In genomic region chr11:36394926-36395325, GRCh38 we compare ENCODE assay signal across 16 cellular contexts.
"Had no signal": no experiment of that assay in that cellular context is flagged by ENCODE, and none has a peak within 500 bp of the region (broad histone marks: within the 10 kb centered on the region; RNA-seq: fewer than 3 reads in every experiment).

No MANE protein-coding gene starts in this region.

- H3K27ac Mint-ChIP-seq: activated B cell treated with CpG ODN at 0.5 μM for 24 hours; activated naive CD8-positive, alpha-beta T cell had no signal

- ATAC-seq: foreskin keratinocyte; naive thymus-derived CD8-positive, alpha-beta T cell had no signal

- H3K27me3 Mint-ChIP-seq: activated B cell treated with CpG ODN at 0.5 μM for 24 hours had no signal

- DNase-seq: activated B cell treated with CpG ODN at 0.5 μM for 24 hours; activated CD4-positive, alpha-beta T cell treated with anti-CD3 and anti-CD28 coated beads, Interleukin-2, amount 50 U/mL, for 1 hour; anterior cingulate cortex; brain microvascular endothelial cell; effector CD8-positive, alpha-beta T cell; foreskin keratinocyte; glutamatergic neuron; kidney glomerular epithelial cell; mesenchymal stem cell; naive thymus-derived CD8-positive, alpha-beta T cell; posterior cingulate gyrus; retina; stimulated activated CD4-positive, alpha-beta T cell treated with anti-CD3 and anti-CD28 coated beads, Interleukin-12 subunit alpha, Interleukin-12 subunit beta, amount 100 ng/mL, for 4 hours; stimulated activated CD4-positive, alpha-beta T cell treated with anti-CD3 and anti-CD28 coated beads, Interleukin-2, amount 100 ng/mL, for 24 hours; trophoblast cell had no signal

- H3K36me3 Mint-ChIP-seq: activated naive CD8-positive, alpha-beta T cell; naive thymus-derived CD8-positive, alpha-beta T cell had no signal

- H3K27ac ChIP-seq: brain microvascular endothelial cell, foreskin keratinocyte had no signal

- H3K9me3 Mint-ChIP-seq: naive thymus-derived CD8-positive, alpha-beta T cell had no signal

- H3K4me3 Mint-ChIP-seq: activated B cell treated with CpG ODN at 0.5 μM for 24 hours; activated naive CD8-positive, alpha-beta T cell; naive thymus-derived CD8-positive, alpha-beta T cell had no signal

- H3K27me3 ChIP-seq: brain microvascular endothelial cell, foreskin keratinocyte had no signal
